In genomic region chr12:132108211-132108832, GRCh38 we compare ENCODE assay signal across 1 cellular context.
TF ChIP-seq lines count a peak whose summit lies in the region.

No MANE protein-coding gene starts in this region.

TF ChIP-seq in WTC11, 78 proteins besides CTCF, POLR2A, EP300 and RAD21 (continued from another document):
- TF ChIP-seq, protein P1, sequence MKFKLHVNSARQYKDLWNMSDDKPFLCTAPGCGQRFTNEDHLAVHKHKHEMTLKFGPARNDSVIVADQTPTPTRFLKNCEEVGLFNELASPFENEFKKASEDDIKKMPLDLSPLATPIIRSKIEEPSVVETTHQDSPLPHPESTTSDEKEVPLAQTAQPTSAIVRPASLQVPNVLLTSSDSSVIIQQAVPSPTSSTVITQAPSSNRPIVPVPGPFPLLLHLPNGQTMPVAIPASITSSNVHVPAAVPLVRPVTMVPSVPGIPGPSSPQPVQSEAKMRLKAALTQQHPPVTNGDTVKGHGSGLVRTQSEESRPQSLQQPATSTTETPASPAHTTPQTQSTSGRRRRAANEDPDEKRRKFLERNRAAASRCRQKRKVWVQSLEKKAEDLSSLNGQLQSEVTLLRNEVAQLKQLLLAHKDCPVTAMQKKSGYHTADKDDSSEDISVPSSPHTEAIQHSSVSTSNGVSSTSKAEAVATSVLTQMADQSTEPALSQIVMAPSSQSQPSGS (CRISPR knock-in tag; IDR thresholded peaks at IDR 0.05; ENCODE audit: borderline replicate concordance, low read depth), result no peak
- TF ChIP-seq USF2 (CRISPR knock-in tag; IDR thresholded peaks at IDR 0.05), result no peak
- TF ChIP-seq ZNF532 (CRISPR knock-in tag; IDR thresholded peaks at IDR 0.05; ENCODE audit: borderline replicate concordance), result no peak
- no peak for TF ChIP-seq TP53 (CRISPR knock-in tag; IDR thresholded peaks at IDR 0.05)
- no peak for TF ChIP-seq SOX15 (CRISPR knock-in tag; IDR thresholded peaks at IDR 0.05)
- no peak for TF ChIP-seq ZNF423 (CRISPR knock-in tag; IDR thresholded peaks at IDR 0.05)
- TF ChIP-seq ZNF416 (CRISPR knock-in tag; IDR thresholded peaks at IDR 0.05), result no peak
- no peak for TF ChIP-seq EMX1 (CRISPR knock-in tag; IDR thresholded peaks at IDR 0.05)
- TF ChIP-seq ZNF232 (CRISPR knock-in tag; IDR thresholded peaks at IDR 0.05), result no peak
- TF ChIP-seq, protein P2, sequence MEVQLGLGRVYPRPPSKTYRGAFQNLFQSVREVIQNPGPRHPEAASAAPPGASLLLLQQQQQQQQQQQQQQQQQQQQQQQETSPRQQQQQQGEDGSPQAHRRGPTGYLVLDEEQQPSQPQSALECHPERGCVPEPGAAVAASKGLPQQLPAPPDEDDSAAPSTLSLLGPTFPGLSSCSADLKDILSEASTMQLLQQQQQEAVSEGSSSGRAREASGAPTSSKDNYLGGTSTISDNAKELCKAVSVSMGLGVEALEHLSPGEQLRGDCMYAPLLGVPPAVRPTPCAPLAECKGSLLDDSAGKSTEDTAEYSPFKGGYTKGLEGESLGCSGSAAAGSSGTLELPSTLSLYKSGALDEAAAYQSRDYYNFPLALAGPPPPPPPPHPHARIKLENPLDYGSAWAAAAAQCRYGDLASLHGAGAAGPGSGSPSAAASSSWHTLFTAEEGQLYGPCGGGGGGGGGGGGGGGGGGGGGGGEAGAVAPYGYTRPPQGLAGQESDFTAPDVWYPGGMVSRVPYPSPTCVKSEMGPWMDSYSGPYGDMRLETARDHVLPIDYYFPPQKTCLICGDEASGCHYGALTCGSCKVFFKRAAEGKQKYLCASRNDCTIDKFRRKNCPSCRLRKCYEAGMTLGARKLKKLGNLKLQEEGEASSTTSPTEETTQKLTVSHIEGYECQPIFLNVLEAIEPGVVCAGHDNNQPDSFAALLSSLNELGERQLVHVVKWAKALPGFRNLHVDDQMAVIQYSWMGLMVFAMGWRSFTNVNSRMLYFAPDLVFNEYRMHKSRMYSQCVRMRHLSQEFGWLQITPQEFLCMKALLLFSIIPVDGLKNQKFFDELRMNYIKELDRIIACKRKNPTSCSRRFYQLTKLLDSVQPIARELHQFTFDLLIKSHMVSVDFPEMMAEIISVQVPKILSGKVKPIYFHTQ (CRISPR knock-in tag; IDR thresholded peaks at IDR 0.05), result no peak
- no peak for TF ChIP-seq ZNF219 (CRISPR knock-in tag; IDR thresholded peaks at IDR 0.05; ENCODE audit: borderline replicate concordance)
